In the genomic region with DNA sequence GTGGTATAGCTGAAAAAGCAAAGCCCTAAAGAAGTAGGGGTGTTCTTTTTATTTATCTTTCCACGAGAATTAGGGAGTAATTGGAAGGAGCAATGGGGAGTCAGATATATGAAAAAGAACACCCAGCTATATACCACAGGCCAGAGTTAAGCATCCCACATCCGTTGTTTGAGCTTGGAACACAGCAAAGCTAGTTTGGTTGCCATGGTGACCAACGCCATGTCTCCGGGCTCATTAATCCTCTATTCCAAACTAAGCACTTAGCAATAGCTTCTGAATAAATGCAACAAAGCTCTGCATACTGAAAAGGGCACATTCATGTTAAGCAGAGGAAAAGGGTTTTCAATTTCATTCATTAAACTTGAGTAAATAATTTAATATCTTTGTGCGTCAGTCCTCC, we compare ENCODE assay signal across 8 cellular contexts. TPM values are rescaled to one million over a fixed set of nuclear protein-coding genes. Genes with fewer than 3 reads are reported as not detected.
DNase-seq lines count a peak whose midpoint lies in the region; ATAC-seq, FAIRE-seq and TF ChIP-seq lines count a peak whose summit lies in the region.

No MANE protein-coding gene starts in this region.

- peak; percentile 93 for DNase-seq in DMS53 (lab: John Stamatoyannopoulos, UW)
- DNase-seq in NCI-H345 treated with DMSO at 0.1 percent for 48 hours (lab: John Stamatoyannopoulos, UW; ENCODE audit: unreplicated experiment): peak; percentile 11
- peak; percentile 20 for DNase-seq in endothelial cell of umbilical vein (ENCODE audit: low read depth, low spot score)
- DNase-seq in NAMALWA (ENCODE audit: low spot score): no peak
- DNase-seq in effector memory CD4-positive, alpha-beta T cell: no peak
- DNase-seq in activated CD4-positive, alpha-beta T cell treated with anti-CD3 and anti-CD28 coated beads, Interleukin-2, amount 50 U/mL, for 1 hour: no peak
- no peak for DNase-seq in erythroblast (lab: John Stamatoyannopoulos, UW)

- intact Hi-C loops in endothelial cell of umbilical vein (cut with micrococcal nuclease): no loop called here

- H3K36me3 ChIP-seq in endothelial cell of umbilical vein (ENCODE audit: control insufficient read depth in 2 of 2, extremely low read depth in 1 of 2, insufficient read depth in 2 of 2, low read length in 2 of 2): no peaks in the 10 kb centered on the region
- no peaks in the 10 kb centered on the region for H3K36me3 ChIP-seq in effector memory CD4-positive, alpha-beta T cell (ENCODE audit: control insufficient read depth, insufficient read depth, low read length)

- no peak overlapping the region for H3K4me2 ChIP-seq in endothelial cell of umbilical vein (ENCODE audit: insufficient read depth, low read length)

- no peaks in the 10 kb centered on the region for H4K20me1 ChIP-seq in endothelial cell of umbilical vein (replicated peaks; ENCODE audit: control insufficient read depth, extremely low read depth, insufficient read depth, low read length)

- H3K9me3 ChIP-seq in endothelial cell of umbilical vein (replicated peaks; ENCODE audit: control insufficient read depth, insufficient read depth, low read length): no peaks in the 10 kb centered on the region
- no peaks in the 10 kb centered on the region for H3K9me3 ChIP-seq in effector memory CD4-positive, alpha-beta T cell (ENCODE audit: control insufficient read depth, low read length)

- H3K9ac ChIP-seq in endothelial cell of umbilical vein (replicated peaks; ENCODE audit: extremely low read depth, insufficient read depth, low read length): no peak overlapping the region

- BruUV-seq in endothelial cell of umbilical vein (replicated peaks; lab: Mats Ljungman, UMichigan): no TSS peak

- H3K79me2 ChIP-seq in endothelial cell of umbilical vein (ENCODE audit: control insufficient read depth, insufficient read depth, low read length): no peaks in the 10 kb centered on the region

- no peak for FAIRE-seq in endothelial cell of umbilical vein (lab: Jason Lieb, UNC)

- no peaks in the 10 kb centered on the region for H3K4me1 ChIP-seq in endothelial cell of umbilical vein (ENCODE audit: control insufficient read depth, extremely low read depth, insufficient read depth, low read length)
- no peaks in the 10 kb centered on the region for H3K4me1 ChIP-seq in effector memory CD4-positive, alpha-beta T cell (ENCODE audit: control insufficient read depth, insufficient read depth, low read length, poor library complexity, severe bottlenecking)

- H3K4me3 ChIP-seq in endothelial cell of umbilical vein (replicated peaks in 1 of 3; ENCODE audit: insufficient read depth in 1 of 3, low read depth in 1 of 3, low read length in 3 of 3): no peak overlapping the region
- H3K4me3 ChIP-seq in effector memory CD4-positive, alpha-beta T cell (ENCODE audit: insufficient read depth, low read depth, low read length, poor library complexity, severe bottlenecking): no peak overlapping the region

- peaks cover 2% of the 10 kb centered on the region for H3K9me1 ChIP-seq in endothelial cell of umbilical vein (replicated peaks; ENCODE audit: control insufficient read depth, extremely low read depth, insufficient read depth, low read length)

- H2AFZ ChIP-seq in endothelial cell of umbilical vein (ENCODE audit: low read depth, low read length): no peak overlapping the region

- H3K27me3 ChIP-seq in endothelial cell of umbilical vein (ENCODE audit: control insufficient read depth in 2 of 2, insufficient read depth in 2 of 2, low read length in 2 of 2): peaks cover 10 to 12% of the 10 kb centered on the region in 2 experiments
- H3K27me3 ChIP-seq in effector memory CD4-positive, alpha-beta T cell (replicated peaks; ENCODE audit: control insufficient read depth, insufficient read depth, low read length, poor library complexity, severe bottlenecking): no peaks in the 10 kb centered on the region

- dilution Hi-C loops in endothelial cell of umbilical vein (cut with MboI; ENCODE audit: extremely low pct_ligation_motif_present, low sequenced_read_pairs): no loop called here

- H3K27ac ChIP-seq in endothelial cell of umbilical vein (ENCODE audit: insufficient read depth, low read depth, low read length): no peak overlapping the region
- no peak overlapping the region for H3K27ac ChIP-seq in effector memory CD4-positive, alpha-beta T cell (ENCODE audit: insufficient read depth, low read length, poor library complexity, severe bottlenecking)

- no peak for TF ChIP-seq POLR2A in endothelial cell of umbilical vein (IDR thresholded peaks at IDR 0.05; ENCODE audit: low read depth, low read length)
- TF ChIP-seq POLR2A in erythroblast (IDR thresholded peaks at IDR 0.05; ENCODE audit: low read length): no peak

- POLR2A ChIA-PET in endothelial cell of umbilical vein (lab: Charles Lee): interaction anchor here (0.6 kb wide), 1 partner anchor 81 kb away, joined by 3 read pairs; no protein-coding TSS in a partner anchor

- peak; percentile 38 for ATAC-seq in HG02642 (IDR thresholded peaks at IDR 0.05; ENCODE audit: poor library complexity, unreplicated experiment)

- TF ChIP-seq CTCF in endothelial cell of umbilical vein (IDR thresholded peaks at IDR 0.05; ENCODE audit: extremely low read depth in 1 of 2, insufficient read depth in 1 of 2, low read depth in 1 of 2, low read length in 2 of 2): no peak

- CTCF ChIA-PET in endothelial cell of umbilical vein (lab: Charles Lee): interaction anchor here (1.2 to 12.2 kb wide), 8 partner anchors 9 to 180 kb away, joined by 4 to 788 read pairs (median 41); no protein-coding TSS in a partner anchor

TF ChIP-seq in endothelial cell of umbilical vein, 7 proteins besides CTCF, POLR2A, EP300 and RAD21:
- TF ChIP-seq MYC (IDR thresholded peaks at IDR 0.05; ENCODE audit: low read depth, low read length) (no peak), POLR2AphosphoS5 (IDR thresholded peaks at IDR 0.05; ENCODE audit: insufficient read depth, low read depth, low read length) (no peak), JUN (IDR thresholded peaks at IDR 0.05; ENCODE audit: borderline replicate concordance, insufficient read depth, insufficient read length, low read depth) (no peak), FOS (IDR thresholded peaks at IDR 0.05; ENCODE audit: borderline replicate concordance, insufficient read depth, low read length) (no peak), GATA2 (IDR thresholded peaks at IDR 0.05; ENCODE audit: insufficient read depth, insufficient read length, low read depth, low read length) (no peak), EZH2 (IDR thresholded peaks at IDR 0.05; ENCODE audit: borderline replicate concordance, low read depth, low read length, severe bottlenecking) (no peak)
- TF ChIP-seq, protein P1, sequence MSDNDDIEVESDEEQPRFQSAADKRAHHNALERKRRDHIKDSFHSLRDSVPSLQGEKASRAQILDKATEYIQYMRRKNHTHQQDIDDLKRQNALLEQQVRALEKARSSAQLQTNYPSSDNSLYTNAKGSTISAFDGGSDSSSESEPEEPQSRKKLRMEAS (IDR thresholded peaks at IDR 0.05; ENCODE audit: insufficient read depth, insufficient read length): no peak
TF ChIP-seq in endothelial cell of umbilical vein: peak in this region for 0.

RNA-seq across cellular contexts. Expression of gene ASB4, which starts 23.5 kb away (rescaled TPM):
- not detected in 2 replicates for total RNA-seq in endothelial cell of umbilical vein
- polyA plus RNA-seq in endothelial cell of umbilical vein: not detected in 2 replicates
- polyA plus RNA-seq in endothelial cell of umbilical vein (2011; cell fraction: cytosol; rRNA removed): not detected in 2 replicates
- not detected in 2 replicates for polyA plus RNA-seq in endothelial cell of umbilical vein (2011; cell fraction: nucleus; rRNA removed)
- polyA plus RNA-seq in endothelial cell of umbilical vein (2012): not detected in 2 replicates
- not detected in 2 replicates for polyA minus RNA-seq in endothelial cell of umbilical vein
- not detected for polyA minus RNA-seq in endothelial cell of umbilical vein (2011; cell fraction: cytosol; rRNA and poly(A)+ RNA removed)
- polyA minus RNA-seq in endothelial cell of umbilical vein (2011; cell fraction: nucleus; rRNA and poly(A)+ RNA removed): not detected in 2 replicates

Comparison
In these comparisons a context has a peak if more than half of its experiments do, and no peak if none do; other contexts are left out.
1. DNase-seq: peak in DMS53 (single experiment), NCI-H345 treated with DMSO at 0.1 percent for 48 hours (single experiment) and endothelial cell of umbilical vein (single experiment); none in NAMALWA (single experiment), effector memory CD4-positive, alpha-beta T cell (0 of 3), activated CD4-positive, alpha-beta T cell treated with anti-CD3 and anti-CD28 coated beads, Interleukin-2, amount 50 U/mL, for 1 hour (single experiment) and erythroblast (0 of 2).